In genomic region chr18:55229682-55230081, GRCh38 we compare ENCODE assay signal across 25 cellular contexts.
"Had no signal": no experiment of that assay in that cellular context is flagged by ENCODE, and none has a peak within 500 bp of the region (broad histone marks: within the 10 kb centered on the region; RNA-seq: fewer than 3 reads in every experiment).

No MANE protein-coding gene starts in this region.

- H3K4me1 ChIP-seq: colonic mucosa, vagina had no signal

- H3K4me1 Mint-ChIP-seq: endodermal cell; stimulated activated naive CD8-positive, alpha-beta T cell treated with anti-CD3 and anti-CD28 coated beads, Interleukin-15, amount 100 ng/mL, for 72 hours had no signal

- H3K36me3 Mint-ChIP-seq: natural killer cell treated with Interleukin-12 subunit alpha and Interleukin-12 subunit beta and Interleukin-15 and Interleukin-18, amount 100 ng/mL, for 72 hours had no signal

- H3K9me3 Mint-ChIP-seq: endodermal cell; immature natural killer cell; natural killer cell treated with Interleukin-12 subunit alpha and Interleukin-12 subunit beta and Interleukin-15 and Interleukin-18, amount 100 ng/mL, for 72 hours; neural progenitor cell; stimulated activated naive CD8-positive, alpha-beta T cell treated with anti-CD3 and anti-CD28 coated beads, Interleukin-15, amount 100 ng/mL, for 72 hours had no signal

- ATAC-seq: esophagus mucosa; gastrocnemius medialis; left cardiac atrium; lower lobe of right lung; natural killer cell treated with Interleukin-12 subunit alpha and Interleukin-12 subunit beta and Interleukin-15 and Interleukin-18, amount 100 ng/mL, for 72 hours; right cardiac atrium; stimulated activated naive CD8-positive, alpha-beta T cell treated with anti-CD3 and anti-CD28 coated beads, Interleukin-15, amount 100 ng/mL, for 72 hours; upper lobe of right lung had no signal

- H2AFZ ChIP-seq: neural progenitor cell had no signal

- H3K9ac ChIP-seq: neural progenitor cell had no signal

- H3K9me3 ChIP-seq: colonic mucosa, gastrocnemius medialis, left ventricle myocardium inferior, lower lobe of right lung, ovary, testis, tibial nerve, upper lobe of right lung, vagina had no signal

- H3K4me3 Mint-ChIP-seq: endodermal cell; immature natural killer cell; natural killer cell treated with Interleukin-12 subunit alpha and Interleukin-12 subunit beta and Interleukin-15 and Interleukin-18, amount 100 ng/mL, for 72 hours; neural progenitor cell; stimulated activated naive CD8-positive, alpha-beta T cell treated with anti-CD3 and anti-CD28 coated beads, Interleukin-15, amount 100 ng/mL, for 72 hours had no signal

- H3K36me3 ChIP-seq: colonic mucosa, ovary had no signal

- DNase-seq: colonic mucosa; dermis blood vessel endothelial cell; effector CD4-positive, alpha-beta T cell; endodermal cell; gastrocnemius medialis; immature natural killer cell; left cardiac atrium; left ventricle myocardium inferior; lower lobe of right lung; mesenchymal stem cell; midbrain; nucleus accumbens; ovary; right cardiac atrium; small intestine; stimulated activated CD4-positive, alpha-beta T cell treated with anti-CD3 and anti-CD28 coated beads, Interleukin-12 subunit alpha, Interleukin-12 subunit beta, amount 100 ng/mL, for 4 hours; stimulated activated CD4-positive, alpha-beta T cell treated with anti-CD3 and anti-CD28 coated beads, Interleukin-2, amount 100 ng/mL, for 48 hours; stimulated activated naive CD8-positive, alpha-beta T cell treated with anti-CD3 and anti-CD28 coated beads, Interleukin-15, amount 100 ng/mL, for 72 hours; testis; upper lobe of right lung had no signal

- H3K27ac ChIP-seq: colonic mucosa, gastrocnemius medialis, left ventricle myocardium inferior, lower lobe of right lung, neural progenitor cell, ovary, testis, tibial nerve, upper lobe of right lung, vagina had no signal

- H3K4me3 ChIP-seq: colonic mucosa, gastrocnemius medialis, left ventricle myocardium inferior, lower lobe of right lung, neural progenitor cell, ovary, testis, tibial nerve, upper lobe of right lung, vagina had no signal

- H3K27me3 ChIP-seq: colonic mucosa, gastrocnemius medialis, neural progenitor cell, ovary, testis, tibial nerve, upper lobe of right lung, vagina had no signal

- H3K27me3 Mint-ChIP-seq: natural killer cell treated with Interleukin-12 subunit alpha and Interleukin-12 subunit beta and Interleukin-15 and Interleukin-18, amount 100 ng/mL, for 72 hours; stimulated activated naive CD8-positive, alpha-beta T cell treated with anti-CD3 and anti-CD28 coated beads, Interleukin-15, amount 100 ng/mL, for 72 hours had no signal

- H3K27ac Mint-ChIP-seq: endodermal cell; immature natural killer cell; natural killer cell treated with Interleukin-12 subunit alpha and Interleukin-12 subunit beta and Interleukin-15 and Interleukin-18, amount 100 ng/mL, for 72 hours; neural progenitor cell; stimulated activated naive CD8-positive, alpha-beta T cell treated with anti-CD3 and anti-CD28 coated beads, Interleukin-15, amount 100 ng/mL, for 72 hours had no signal

- H3K4me2 ChIP-seq: neural progenitor cell had no signal
